Comparison of ENCODE assay signal across 6 cellular contexts in genomic region chr11:27090357-27090948, GRCh38. TPM values are rescaled to one million over a fixed set of nuclear protein-coding genes. Genes with fewer than 3 reads are reported as not detected.
"Had no signal": no experiment of that assay in that cellular context is flagged by ENCODE, and none has a peak within 500 bp of the region (broad histone marks: within the 10 kb centered on the region; RNA-seq: fewer than 3 reads in every experiment).

No MANE protein-coding gene starts in this region.

RNA-seq across cellular contexts. Expression of gene BBOX1, which starts 49.8 kb away (rescaled TPM):
- total RNA-seq: glomerular endothelial cell; left ventricle myocardium superior; mononuclear cell; natural killer cell treated with Interleukin-12 subunit alpha and Interleukin-12 subunit beta and Interleukin-15 and Interleukin-18, amount 100 ng/mL, for 72 hours; right atrium auricular region; subcutaneous adipose tissue had no signal
